Comparison of ENCODE assay signal across 29 cellular contexts in genomic region chr12:131611416-131612091, GRCh38.
"Had no signal": no experiment of that assay in that cellular context is flagged by ENCODE, and none has a peak within 500 bp of the region (broad histone marks: within the 10 kb centered on the region; RNA-seq: fewer than 3 reads in every experiment).

No MANE protein-coding gene starts in this region.

- H3K27ac Mint-ChIP-seq: activated CD4-positive, alpha-beta T cell treated with anti-CD3 and anti-CD28 coated beads, Interleukin-2, amount 10 ng/mL, durations not matched to agents 7 days and 5 days; activated CD8-positive, alpha-beta memory T cell treated with anti-CD3 and anti-CD28 coated beads, Interleukin-2, amount 10 ng/mL, durations not matched to agents 7 days and 5 days; activated CD8-positive, alpha-beta T cell treated with anti-CD3 and anti-CD28 coated beads, Interleukin-2, amount 10 ng/mL, durations not matched to agents 7 days and 5 days; activated naive CD4-positive, alpha-beta T cell treated with anti-CD3 and anti-CD28 coated beads for 36 hours; activated naive CD4-positive, alpha-beta T cell treated with anti-CD3 and anti-CD28 coated beads, Interleukin-2, amount 50 U/mL, for 24 hours; activated naive CD8-positive, alpha-beta T cell treated with anti-CD3 and anti-CD28 coated beads for 36 hours; activated naive CD8-positive, alpha-beta T cell treated with anti-CD3 and anti-CD28 coated beads, Interleukin-2, amount 50 U/mL, for 24 hours; activated T-helper 1 cell treated with anti-CD3 and anti-CD28 coated beads, Interleukin-12 subunit alpha, Interleukin-12 subunit beta, Interleukin-2, Interleukin-4 antibody, amounts not matched to agents 30 ng/mL and 10 ng/mL and 1 ng/mL, durations not matched to agents 14 hours and 24 hours and 36 hours; activated T-helper 2 cell treated with anti-CD3 and anti-CD28 coated beads, Interferon-gamma antibody, Interleukin-2, Interleukin-4, amounts not matched to agents 10 μg/mL and 5 μg/mL and 100 μg/mL, durations not matched to agents 14 hours and 24 hours and 36 hours had no signal

- H3K4me3 ChIP-seq: adrenal gland, body of pancreas, colonic mucosa, esophagus squamous epithelium, gastroesophageal sphincter had no signal

- DNase-seq: activated CD4-positive, alpha-beta T cell treated with anti-CD3 and anti-CD28 coated beads for 1 hour; activated CD4-positive, alpha-beta T cell treated with anti-CD3 and anti-CD28 coated beads for 4 hours; activated CD4-positive, alpha-beta T cell treated with anti-CD3 and anti-CD28 coated beads, Interleukin-2, amount 10 ng/mL, durations not matched to agents 7 days and 5 days; activated CD4-positive, alpha-beta T cell treated with anti-CD3 and anti-CD28 coated beads, Interleukin-2, amount 50 U/mL, for 4 hours; activated CD8-positive, alpha-beta memory T cell treated with anti-CD3 and anti-CD28 coated beads, Interleukin-2, amount 10 ng/mL, durations not matched to agents 7 days and 5 days; activated CD8-positive, alpha-beta memory T cell treated with anti-CD3 and anti-CD28 coated beads, Interleukin-2, amount 50 U/mL, for 4 hours; activated CD8-positive, alpha-beta T cell treated with anti-CD3 and anti-CD28 coated beads, Interleukin-2, amount 10 ng/mL, durations not matched to agents 7 days and 5 days; activated effector memory CD4-positive, alpha-beta T cell treated with anti-CD3 and anti-CD28 coated beads, Interleukin-2, amount 50 U/mL, for 16 hours; activated naive CD4-positive, alpha-beta T cell treated with anti-CD3 and anti-CD28 coated beads for 36 hours; activated naive CD8-positive, alpha-beta T cell treated with anti-CD3 and anti-CD28 coated beads for 36 hours; activated naive CD8-positive, alpha-beta T cell treated with anti-CD3 and anti-CD28 coated beads, Interleukin-2, amount 50 U/mL, for 24 hours; activated T-cell treated with anti-CD3 and anti-CD28 coated beads, Interleukin-2, amount 50 U/mL, for 1 hour; activated T-cell treated with anti-CD3 and anti-CD28 coated beads, Interleukin-2, amount 50 U/mL, for 48 hours; adrenal gland; amygdala; aorta; body of pancreas; central memory CD4-positive, alpha-beta T cell; cerebellar nuclear complex; colonic mucosa; effector CD8-positive, alpha-beta T cell; esophagus squamous epithelium; foreskin melanocyte; T-helper 2 cell had no signal

- H3K9me3 Mint-ChIP-seq: activated CD4-positive, alpha-beta T cell treated with anti-CD3 and anti-CD28 coated beads, Interleukin-2, amount 10 ng/mL, durations not matched to agents 7 days and 5 days; activated naive CD4-positive, alpha-beta T cell treated with anti-CD3 and anti-CD28 coated beads for 36 hours; activated naive CD4-positive, alpha-beta T cell treated with anti-CD3 and anti-CD28 coated beads, Interleukin-2, amount 50 U/mL, for 24 hours; activated naive CD8-positive, alpha-beta T cell treated with anti-CD3 and anti-CD28 coated beads for 36 hours; activated naive CD8-positive, alpha-beta T cell treated with anti-CD3 and anti-CD28 coated beads, Interleukin-2, amount 50 U/mL, for 24 hours; activated T-helper 1 cell treated with anti-CD3 and anti-CD28 coated beads, Interleukin-12 subunit alpha, Interleukin-12 subunit beta, Interleukin-2, Interleukin-4 antibody, amounts not matched to agents 30 ng/mL and 10 ng/mL and 1 ng/mL, durations not matched to agents 14 hours and 24 hours and 36 hours; activated T-helper 2 cell treated with anti-CD3 and anti-CD28 coated beads, Interferon-gamma antibody, Interleukin-2, Interleukin-4, amounts not matched to agents 10 μg/mL and 5 μg/mL and 100 μg/mL, durations not matched to agents 14 hours and 24 hours and 36 hours had no signal

- H3K27me3 ChIP-seq: adrenal gland, body of pancreas, colonic mucosa had no signal

- ATAC-seq: activated CD8-positive, alpha-beta memory T cell treated with anti-CD3 and anti-CD28 coated beads, Interleukin-2, amount 10 ng/mL, durations not matched to agents 7 days and 5 days; activated CD8-positive, alpha-beta T cell treated with anti-CD3 and anti-CD28 coated beads, Interleukin-2, amount 10 ng/mL, durations not matched to agents 7 days and 5 days; activated naive CD8-positive, alpha-beta T cell treated with anti-CD3 and anti-CD28 coated beads, Interleukin-2, amount 50 U/mL, for 24 hours; body of pancreas; gastroesophageal sphincter had no signal

- H3K36me3 Mint-ChIP-seq: activated naive CD4-positive, alpha-beta T cell treated with anti-CD3 and anti-CD28 coated beads, Interleukin-2, amount 50 U/mL, for 24 hours; activated naive CD8-positive, alpha-beta T cell treated with anti-CD3 and anti-CD28 coated beads for 36 hours had no signal

- H3K36me3 ChIP-seq: adrenal gland, colonic mucosa, esophagus squamous epithelium, gastroesophageal sphincter had no signal

- H3K27ac ChIP-seq: adrenal gland, body of pancreas, colonic mucosa, epithelial cell of prostate, esophagus squamous epithelium, gastroesophageal sphincter had no signal

- H3K4me3 Mint-ChIP-seq: activated CD4-positive, alpha-beta T cell treated with anti-CD3 and anti-CD28 coated beads, Interleukin-2, amount 10 ng/mL, durations not matched to agents 7 days and 5 days; activated CD8-positive, alpha-beta memory T cell treated with anti-CD3 and anti-CD28 coated beads, Interleukin-2, amount 10 ng/mL, durations not matched to agents 7 days and 5 days; activated CD8-positive, alpha-beta T cell treated with anti-CD3 and anti-CD28 coated beads, Interleukin-2, amount 10 ng/mL, durations not matched to agents 7 days and 5 days; activated naive CD4-positive, alpha-beta T cell treated with anti-CD3 and anti-CD28 coated beads for 36 hours; activated naive CD4-positive, alpha-beta T cell treated with anti-CD3 and anti-CD28 coated beads, Interleukin-2, amount 50 U/mL, for 24 hours; activated naive CD8-positive, alpha-beta T cell treated with anti-CD3 and anti-CD28 coated beads for 36 hours; activated naive CD8-positive, alpha-beta T cell treated with anti-CD3 and anti-CD28 coated beads, Interleukin-2, amount 50 U/mL, for 24 hours; activated T-helper 1 cell treated with anti-CD3 and anti-CD28 coated beads, Interleukin-12 subunit alpha, Interleukin-12 subunit beta, Interleukin-2, Interleukin-4 antibody, amounts not matched to agents 30 ng/mL and 10 ng/mL and 1 ng/mL, durations not matched to agents 14 hours and 24 hours and 36 hours had no signal

- H3K27me3 Mint-ChIP-seq: activated CD4-positive, alpha-beta T cell treated with anti-CD3 and anti-CD28 coated beads, Interleukin-2, amount 10 ng/mL, durations not matched to agents 7 days and 5 days; activated CD8-positive, alpha-beta memory T cell treated with anti-CD3 and anti-CD28 coated beads, Interleukin-2, amount 10 ng/mL, durations not matched to agents 7 days and 5 days; activated naive CD4-positive, alpha-beta T cell treated with anti-CD3 and anti-CD28 coated beads, Interleukin-2, amount 50 U/mL, for 24 hours; activated naive CD8-positive, alpha-beta T cell treated with anti-CD3 and anti-CD28 coated beads, Interleukin-2, amount 50 U/mL, for 24 hours had no signal

- H3K4me1 ChIP-seq: adrenal gland, body of pancreas, colonic mucosa had no signal

- H3K9me3 ChIP-seq: adrenal gland, body of pancreas, colonic mucosa, esophagus squamous epithelium, gastroesophageal sphincter had no signal
